16 cellular contexts compared by ENCODE assay signal in the genomic region with DNA sequence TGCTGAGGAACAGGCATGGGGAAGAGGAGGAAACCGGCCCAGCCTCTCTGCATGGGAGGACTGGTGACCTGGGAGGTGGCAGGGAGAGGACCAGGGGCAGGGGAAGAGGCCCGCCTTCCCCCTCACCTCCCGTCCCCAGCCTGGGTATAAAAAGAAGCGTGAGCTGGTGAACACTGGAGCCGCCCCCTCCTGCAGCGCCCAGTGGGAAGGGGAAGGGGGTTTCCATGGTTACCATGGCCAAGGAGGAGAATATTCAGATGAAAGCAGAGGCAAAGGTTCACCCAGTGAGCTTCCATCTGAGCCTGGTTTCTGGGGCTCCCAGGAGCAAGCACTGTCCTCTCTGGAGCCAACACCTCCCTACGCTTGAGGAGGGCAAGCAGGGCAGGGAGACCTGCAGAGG. TPM values are rescaled to one million over a fixed set of nuclear protein-coding genes. Genes with fewer than 3 reads are reported as not detected.
DNase-seq lines count a peak whose midpoint lies in the region; ATAC-seq and TF ChIP-seq lines count a peak whose summit lies in the region.
"Had no signal": no experiment of that assay in that cellular context is flagged by ENCODE, and none has a peak within 500 bp of the region (broad histone marks: within the 10 kb centered on the region; RNA-seq: fewer than 3 reads in every experiment).

No MANE protein-coding gene starts in this region.

- H3K9me3 ChIP-seq in BLaER1 (no peaks in the 10 kb centered on the region), HEK293 (ENCODE audit: control insufficient read depth, insufficient read depth, low read depth, low read length) (no peaks in the 10 kb centered on the region), endodermal cell (ENCODE audit: control insufficient read depth, low read length) (no peaks in the 10 kb centered on the region), mesodermal cell (ENCODE audit: control insufficient read depth, low read length) (no peaks in the 10 kb centered on the region)

- H4K20me1 ChIP-seq in BLaER1: peaks cover 10% of the 10 kb centered on the region

- peaks cover 8% of the 10 kb centered on the region for H3K4me1 Mint-ChIP-seq in endodermal cell
- no peaks in the 10 kb centered on the region for H3K4me1 Mint-ChIP-seq in stimulated activated memory B cell treated with anti-CD40 and anti-IgM and Interleukin-4, amounts not matched to agents 10 μg/mL and 1 μg/mL and 100 μg/mL, for 72 hours

- peaks cover 31% of the 10 kb centered on the region for H3K36me3 ChIP-seq in BLaER1
- peaks cover 0 to 34% of the 10 kb centered on the region in 2 experiments; a peak in 1 of 3 replicates for H3K36me3 ChIP-seq in HEK293 (ENCODE audit: control insufficient read depth in 2 of 2, insufficient read depth in 1 of 2, low read length in 2 of 2)
- H3K36me3 ChIP-seq in endodermal cell (ENCODE audit: control insufficient read depth, insufficient read depth, low read length): no peaks in the 10 kb centered on the region
- peaks cover 6% of the 10 kb centered on the region for H3K36me3 ChIP-seq in mesodermal cell (ENCODE audit: control insufficient read depth, insufficient read depth, low read length)

- H3K27ac Mint-ChIP-seq in endodermal cell: no peak overlapping the region
- no peak overlapping the region for H3K27ac Mint-ChIP-seq in stimulated activated memory B cell treated with anti-CD40 and anti-IgM and Interleukin-4, amounts not matched to agents 10 μg/mL and 1 μg/mL and 100 μg/mL, for 72 hours

- H3K4me1 ChIP-seq in BLaER1 (peaks cover 60% of the 10 kb centered on the region), HEK293 (ENCODE audit: control insufficient read depth, insufficient read depth, low read length) (peaks cover 6% of the 10 kb centered on the region), endodermal cell (ENCODE audit: control insufficient read depth, insufficient read depth, low read length) (no peaks in the 10 kb centered on the region), mesodermal cell (ENCODE audit: control insufficient read depth, insufficient read depth, low read length, poor library complexity, severe bottlenecking) (no peaks in the 10 kb centered on the region)

- H3K4me3 ChIP-seq in BLaER1: no peak overlapping the region
- H3K4me3 ChIP-seq in HEK293 (ENCODE audit: low read depth, low read length): no peak overlapping the region
- no peak overlapping the region for H3K4me3 ChIP-seq in endodermal cell (ENCODE audit: low read length)
- no peak overlapping the region for H3K4me3 ChIP-seq in mesodermal cell (ENCODE audit: extremely low read depth, insufficient read depth, low read length, poor library complexity, severe bottlenecking)

- H3K9ac ChIP-seq in BLaER1: peak overlapping the region; percentile 57; the same call in 1 of the 2 replicates
- H3K9ac ChIP-seq in endodermal cell (ENCODE audit: extremely low read depth, low read length, poor library complexity, severe bottlenecking): no peak overlapping the region

- no peak for ATAC-seq in GM18907 (IDR thresholded peaks at IDR 0.05; ENCODE audit: unreplicated experiment)
- ATAC-seq in stimulated activated memory B cell treated with anti-CD40 and anti-IgM and Interleukin-4, amounts not matched to agents 10 μg/mL and 1 μg/mL and 100 μg/mL, for 72 hours: no peak

- H3K27me3 Mint-ChIP-seq in endodermal cell (ENCODE audit: insufficient read depth): no peaks in the 10 kb centered on the region
- no peaks in the 10 kb centered on the region for H3K27me3 Mint-ChIP-seq in stimulated activated memory B cell treated with anti-CD40 and anti-IgM and Interleukin-4, amounts not matched to agents 10 μg/mL and 1 μg/mL and 100 μg/mL, for 72 hours
- H3K27me3 Mint-ChIP-seq: CD4-positive, alpha-beta memory T cell had no signal

- H3K9me3 Mint-ChIP-seq in endodermal cell: no peaks in the 10 kb centered on the region
- H3K9me3 Mint-ChIP-seq in stimulated activated memory B cell treated with anti-CD40 and anti-IgM and Interleukin-4, amounts not matched to agents 10 μg/mL and 1 μg/mL and 100 μg/mL, for 72 hours: no peaks in the 10 kb centered on the region

- H3K27me3 ChIP-seq in BLaER1: no peaks in the 10 kb centered on the region
- no peaks in the 10 kb centered on the region for H3K27me3 ChIP-seq in endodermal cell (ENCODE audit: control insufficient read depth, insufficient read depth, low read length, poor library complexity, severe bottlenecking)

- CTCF ChIA-PET in HEK293 (lab: Yijun Ruan, JAX): interaction anchor here (0.6 to 12.3 kb wide), 3 partner anchors 66 to 90 kb away, joined by 3 to 181 read pairs (median 6); no protein-coding TSS in a partner anchor

- H3K36me3 Mint-ChIP-seq in endodermal cell (ENCODE audit: low read depth): no peaks in the 10 kb centered on the region
- H3K36me3 Mint-ChIP-seq in stimulated activated memory B cell treated with anti-CD40 and anti-IgM and Interleukin-4, amounts not matched to agents 10 μg/mL and 1 μg/mL and 100 μg/mL, for 72 hours: peaks cover 9% of the 10 kb centered on the region

- POLR2A ChIA-PET in HEK293 (lab: Yijun Ruan, JAX): no interaction called here

- H3K27ac ChIP-seq in BLaER1: no peak overlapping the region; the same call in 1 of the 2 replicates
- no peak overlapping the region for H3K27ac ChIP-seq in HEK293 (ENCODE audit: extremely low read depth, low read depth, low read length)
- peak overlapping the region; percentile 75 for H3K27ac ChIP-seq in endodermal cell (ENCODE audit: low read depth, low read length)
- peak overlapping the region; percentile 13 for H3K27ac ChIP-seq in mesodermal cell (ENCODE audit: low read depth, low read length, severe bottlenecking)

- DNase-seq in endodermal cell (peak; percentile 65), NCI-H187 treated with DMSO at 0.1 percent for 48 hours (lab: John Stamatoyannopoulos, UW) (no peak), DMS79 (lab: John Stamatoyannopoulos, UW) (no peak)
- DNase-seq: AML-193; CD4-positive, alpha-beta memory T cell; DND-41; GF-D8; Karpas-422; MM.1S; NCI-H1436; NCI-H2081 treated with DMSO at 0.1 percent for 48 hours had no signal

- H3K4me2 ChIP-seq in BLaER1: peak overlapping the region; percentile 54

- no peak overlapping the region for H3K4me3 Mint-ChIP-seq in endodermal cell
- H3K4me3 Mint-ChIP-seq in stimulated activated memory B cell treated with anti-CD40 and anti-IgM and Interleukin-4, amounts not matched to agents 10 μg/mL and 1 μg/mL and 100 μg/mL, for 72 hours: no peak overlapping the region
- H3K4me3 Mint-ChIP-seq: CD4-positive, alpha-beta memory T cell had no signal

- TF ChIP-seq CTCF in HEK293 (tag by site-specific recombination; IDR thresholded peaks at IDR 0.05): no peak
- TF ChIP-seq CTCF in endodermal cell (conservative IDR thresholded peaks at IDR 0.05): no peak

- 34 to 71% methylated on average over 3 to 7 of the region's 7 CpGs for WGBS in endodermal cell (ENCODE audit: insufficient coverage in 1 of 2, insufficient read length in 1 of 2), 2 experiments
- WGBS in mesodermal cell (ENCODE audit: insufficient coverage in 2 of 2), 2 experiments: 59 to 67% methylated on average over 2 to 4 of the region's 7 CpGs

TF ChIP-seq in HEK293, 187 proteins besides CTCF, POLR2A, EP300 and RAD21 (continues in another document):
- TF ChIP-seq ZNF48 (tag by site-specific recombination; IDR thresholded peaks at IDR 0.05): no peak
- TF ChIP-seq ZNF214 (tag by site-specific recombination; IDR thresholded peaks at IDR 0.05; ENCODE audit: borderline replicate concordance): no peak
- TF ChIP-seq, protein P1, sequence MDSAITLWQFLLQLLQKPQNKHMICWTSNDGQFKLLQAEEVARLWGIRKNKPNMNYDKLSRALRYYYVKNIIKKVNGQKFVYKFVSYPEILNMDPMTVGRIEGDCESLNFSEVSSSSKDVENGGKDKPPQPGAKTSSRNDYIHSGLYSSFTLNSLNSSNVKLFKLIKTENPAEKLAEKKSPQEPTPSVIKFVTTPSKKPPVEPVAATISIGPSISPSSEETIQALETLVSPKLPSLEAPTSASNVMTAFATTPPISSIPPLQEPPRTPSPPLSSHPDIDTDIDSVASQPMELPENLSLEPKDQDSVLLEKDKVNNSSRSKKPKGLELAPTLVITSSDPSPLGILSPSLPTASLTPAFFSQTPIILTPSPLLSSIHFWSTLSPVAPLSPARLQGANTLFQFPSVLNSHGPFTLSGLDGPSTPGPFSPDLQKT (IDR thresholded peaks at IDR 0.05; ENCODE audit: borderline replicate concordance, low read depth, low read length): no peak
- TF ChIP-seq, protein P2, sequence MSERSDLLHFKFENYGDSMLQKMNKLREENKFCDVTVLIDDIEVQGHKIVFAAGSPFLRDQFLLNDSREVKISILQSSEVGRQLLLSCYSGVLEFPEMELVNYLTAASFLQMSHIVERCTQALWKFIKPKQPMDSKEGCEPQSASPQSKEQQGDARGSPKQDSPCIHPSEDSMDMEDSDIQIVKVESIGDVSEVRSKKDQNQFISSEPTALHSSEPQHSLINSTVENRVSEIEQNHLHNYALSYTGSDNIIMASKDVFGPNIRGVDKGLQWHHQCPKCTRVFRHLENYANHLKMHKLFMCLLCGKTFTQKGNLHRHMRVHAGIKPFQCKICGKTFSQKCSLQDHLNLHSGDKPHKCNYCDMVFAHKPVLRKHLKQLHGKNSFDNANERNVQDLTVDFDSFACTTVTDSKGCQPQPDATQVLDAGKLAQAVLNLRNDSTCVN (tag by site-specific recombination; optimal IDR thresholded peaks at IDR 0.05): no peak
- no peak for TF ChIP-seq ZNF621 (tag by site-specific recombination; IDR thresholded peaks at IDR 0.05)
- TF ChIP-seq ZNF768 (tag by site-specific recombination; IDR thresholded peaks at IDR 0.05): no peak
- TF ChIP-seq ZNF600 (tag by site-specific recombination; IDR thresholded peaks at IDR 0.05): no peak
- no peak for TF ChIP-seq ZSCAN23 (tag by site-specific recombination; IDR thresholded peaks at IDR 0.05)
- TF ChIP-seq MZF1 (tag by site-specific recombination; IDR thresholded peaks at IDR 0.05; ENCODE audit: borderline replicate concordance): no peak
- TF ChIP-seq EGR2 (tag by site-specific recombination; IDR thresholded peaks at IDR 0.05; ENCODE audit: low read depth): 0 out of 2 replicates have a peak, but pooled peaks have one; percentile 22
- TF ChIP-seq, protein P3, sequence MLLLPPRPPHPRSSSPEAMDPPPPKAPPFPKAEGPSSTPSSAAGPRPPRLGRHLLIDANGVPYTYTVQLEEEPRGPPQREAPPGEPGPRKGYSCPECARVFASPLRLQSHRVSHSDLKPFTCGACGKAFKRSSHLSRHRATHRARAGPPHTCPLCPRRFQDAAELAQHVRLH (tag by site-specific recombination; IDR thresholded peaks at IDR 0.05): no peak

RNA-seq across cellular contexts. Expression of a gene that starts 54.9 kb away (rescaled TPM):
- total RNA-seq in endodermal cell: 10 to 100 TPM; 51.3 to 70.7 TPM
- 87.9 TPM for polyA plus RNA-seq in endodermal cell (2013, experiment 1 of 2)
- polyA plus RNA-seq in endodermal cell (2013, experiment 2 of 2): 87.7 TPM
- 89.4 TPM for polyA plus RNA-seq in mesodermal cell (2013, experiment 1 of 2)
- polyA plus RNA-seq in mesodermal cell (2013, experiment 2 of 2): 76.2 TPM

Comparison
In these comparisons a context has a peak if more than half of its experiments do, and no peak if none do; other contexts are left out.
1. H3K27ac ChIP-seq: peak in endodermal cell (single experiment) and mesodermal cell (single experiment); none in BLaER1 (single experiment) and HEK293 (single experiment).